Comparison of ENCODE assay signal across 11 cellular contexts in genomic region chr7:76220185-76221057, GRCh38. TPM values are rescaled to one million over a fixed set of nuclear protein-coding genes. Genes with fewer than 3 reads are reported as not detected.
A peak's percentile ranks its signal among the peaks of the same experiment; 100 is the strongest.
DNase-seq lines count a peak whose midpoint lies in the region; ATAC-seq and TF ChIP-seq lines count a peak whose summit lies in the region.
"Had no signal": no experiment of that assay in that cellular context is flagged by ENCODE, and none has a peak within 500 bp of the region (broad histone marks: within the 10 kb centered on the region; RNA-seq: fewer than 3 reads in every experiment).

No MANE protein-coding gene starts in this region.

- no peaks in the 10 kb centered on the region for H3K79me2 ChIP-seq in PC-3 (ENCODE audit: low read length)

- TF ChIP-seq CTCF in GM12874 (IDR thresholded peaks at IDR 0.05; ENCODE audit: insufficient read depth, low read depth, low read length) (peak; percentile 11; the same call in 1 of the 2 replicates), PC-3 (conservative IDR thresholded peaks at IDR 0.05; ENCODE audit: low read depth, low read length) (no peak), fibroblast of pulmonary artery (IDR thresholded peaks at IDR 0.05; ENCODE audit: low read length, missing control alignments) (peak; percentile 29), vagina (IDR thresholded peaks at IDR 0.05) (no peak), sigmoid colon (IDR thresholded peaks at IDR 0.05) (no peak)

- H3K27me3 ChIP-seq in PC-3 (ENCODE audit: low read length) (no peaks in the 10 kb centered on the region), vagina (no peaks in the 10 kb centered on the region), sigmoid colon (peaks cover 5 to 58% (median 25%) of the 10 kb centered on the region in 3 donors)
- H3K27me3 ChIP-seq: right lobe of liver had no signal

- no peak overlapping the region for H3K27ac ChIP-seq in PC-3 (ENCODE audit: low read length)
- H3K27ac ChIP-seq in vagina: no peak overlapping the region
- no peak overlapping the region for H3K27ac ChIP-seq in sigmoid colon
- H3K27ac ChIP-seq: right lobe of liver had no signal

- no peak overlapping the region for H3K27ac Mint-ChIP-seq in activated CD8-positive, alpha-beta memory T cell treated with anti-CD3 and anti-CD28 coated beads, Interleukin-2, amount 10 ng/mL, durations not matched to agents 7 days and 5 days
- H3K27ac Mint-ChIP-seq: activated CD4-positive, alpha-beta T cell treated with anti-CD3 and anti-CD28 coated beads, Interleukin-2, amount 10 ng/mL, durations not matched to agents 24 days and 14 days had no signal

- H4K20me1 ChIP-seq in PC-3 (ENCODE audit: low read length): no peaks in the 10 kb centered on the region

- H3K9ac ChIP-seq in PC-3 (ENCODE audit: low read length): no peak overlapping the region

- DNase-seq in PC-3: peak; percentile 16
- DNase-seq in fibroblast of pulmonary artery (ENCODE audit: low read depth): peak; percentile 69
- peak; percentile 41 to 94 (median 74) for DNase-seq in posterior cingulate gyrus
- no peak for DNase-seq in activated CD8-positive, alpha-beta memory T cell treated with anti-CD3 and anti-CD28 coated beads, Interleukin-2, amount 10 ng/mL, durations not matched to agents 7 days and 5 days
- DNase-seq in vagina (ENCODE audit: extremely low spot score in 2 of 2): no peak
- no peak for DNase-seq in sigmoid colon
- DNase-seq: activated CD4-positive, alpha-beta T cell treated with anti-CD3 and anti-CD28 coated beads, Interleukin-2, amount 10 ng/mL, durations not matched to agents 24 days and 14 days; Karpas-422; right lobe of liver had no signal

- no peak overlapping the region for H3K4me3 Mint-ChIP-seq in activated CD8-positive, alpha-beta memory T cell treated with anti-CD3 and anti-CD28 coated beads, Interleukin-2, amount 10 ng/mL, durations not matched to agents 7 days and 5 days
- H3K4me3 Mint-ChIP-seq: activated CD4-positive, alpha-beta T cell treated with anti-CD3 and anti-CD28 coated beads, Interleukin-2, amount 10 ng/mL, durations not matched to agents 24 days and 14 days had no signal

- TF ChIP-seq POLR2A in vagina (IDR thresholded peaks at IDR 0.05): no peak
- no peak for TF ChIP-seq POLR2A in sigmoid colon (IDR thresholded peaks at IDR 0.05)

- H3K9me2 ChIP-seq in PC-3 (replicated peaks; ENCODE audit: low read length): no peaks in the 10 kb centered on the region

- H3K36me3 ChIP-seq in PC-3 (ENCODE audit: low read depth, low read length): no peaks in the 10 kb centered on the region
- no peaks in the 10 kb centered on the region for H3K36me3 ChIP-seq in vagina
- no peaks in the 10 kb centered on the region for H3K36me3 ChIP-seq in sigmoid colon
- H3K36me3 ChIP-seq: right lobe of liver had no signal

- H3K4me1 ChIP-seq in PC-3 (ENCODE audit: insufficient read depth, low read length) (no peaks in the 10 kb centered on the region), vagina (no peaks in the 10 kb centered on the region), sigmoid colon (no peaks in the 10 kb centered on the region)
- H3K4me1 ChIP-seq: right lobe of liver had no signal

- ATAC-seq in PC-3 (peak; percentile 50), GM21423 (IDR thresholded peaks at IDR 0.05; ENCODE audit: unreplicated experiment) (no peak)
- ATAC-seq in activated CD8-positive, alpha-beta memory T cell treated with anti-CD3 and anti-CD28 coated beads, Interleukin-2, amount 10 ng/mL, durations not matched to agents 7 days and 5 days: no peak

- H2AFZ ChIP-seq in PC-3 (ENCODE audit: low read length): no peak overlapping the region

- no TSS peak for BruUV-seq in PC-3 (replicated peaks; lab: Mats Ljungman, UMichigan)

- H3K36me3 Mint-ChIP-seq in activated CD8-positive, alpha-beta memory T cell treated with anti-CD3 and anti-CD28 coated beads, Interleukin-2, amount 10 ng/mL, durations not matched to agents 7 days and 5 days: no peaks in the 10 kb centered on the region

- H3K27me3 Mint-ChIP-seq in activated CD8-positive, alpha-beta memory T cell treated with anti-CD3 and anti-CD28 coated beads, Interleukin-2, amount 10 ng/mL, durations not matched to agents 7 days and 5 days: peaks cover 49% of the 10 kb centered on the region

- no peak for TF ChIP-seq EP300 in sigmoid colon (IDR thresholded peaks at IDR 0.05)

- H3K4me3 ChIP-seq in PC-3 (ENCODE audit: low read length): no peak overlapping the region
- no peak overlapping the region for H3K4me3 ChIP-seq in fibroblast of pulmonary artery (replicated peaks; ENCODE audit: low read depth, low read length)
- H3K4me3 ChIP-seq in vagina: no peak overlapping the region
- H3K4me3 ChIP-seq in sigmoid colon: no peak overlapping the region
- H3K4me3 ChIP-seq: right lobe of liver had no signal

- H3K9me3 ChIP-seq in PC-3 (ENCODE audit: low read length): no peaks in the 10 kb centered on the region
- no peaks in the 10 kb centered on the region for H3K9me3 ChIP-seq in vagina
- no peaks in the 10 kb centered on the region for H3K9me3 ChIP-seq in sigmoid colon
- H3K9me3 ChIP-seq: right lobe of liver had no signal

- intact Hi-C loops in PC-3 (cut with micrococcal nuclease) (no loop called here), posterior cingulate gyrus (cut with DNase I) (no loop called here), vagina (cut with DNase I) (no loop called here), sigmoid colon (cut with DNase I) (no loop called here)

- POLR2A ChIA-PET in PC-3 (lab: Charles Lee; ENCODE audit: unreplicated experiment): no interaction called here

- peaks cover 6% of the 10 kb centered on the region for H3K4me1 Mint-ChIP-seq in activated CD8-positive, alpha-beta memory T cell treated with anti-CD3 and anti-CD28 coated beads, Interleukin-2, amount 10 ng/mL, durations not matched to agents 7 days and 5 days
- H3K4me1 Mint-ChIP-seq: activated CD4-positive, alpha-beta T cell treated with anti-CD3 and anti-CD28 coated beads, Interleukin-2, amount 10 ng/mL, durations not matched to agents 24 days and 14 days had no signal

- CTCF ChIA-PET in PC-3 (lab: Charles Lee): no interaction called here
- CTCF ChIA-PET in activated CD8-positive, alpha-beta memory T cell treated with anti-CD3 and anti-CD28 coated beads, Interleukin-2, amount 10 ng/mL, durations not matched to agents 7 days and 5 days (lab: Charles Lee): interaction anchor here (0.7 kb wide), 1 partner anchor 13 kb away, joined by 3 read pairs; no protein-coding TSS in a partner anchor

- H3F3A ChIP-seq in PC-3 (ENCODE audit: low read length, unreplicated experiment): no peaks in the 10 kb centered on the region

- 22 to 37% methylated on average over 16 of the region's 16 CpGs for WGBS in sigmoid colon, 2 donors

- H3K4me2 ChIP-seq in PC-3 (ENCODE audit: low read length): no peak overlapping the region

- no peaks in the 10 kb centered on the region for H3K9me3 Mint-ChIP-seq in activated CD8-positive, alpha-beta memory T cell treated with anti-CD3 and anti-CD28 coated beads, Interleukin-2, amount 10 ng/mL, durations not matched to agents 7 days and 5 days (ENCODE audit: low read depth)
- H3K9me3 Mint-ChIP-seq: activated CD4-positive, alpha-beta T cell treated with anti-CD3 and anti-CD28 coated beads, Interleukin-2, amount 10 ng/mL, durations not matched to agents 24 days and 14 days had no signal

RNA-seq across cellular contexts. Expression of gene SRRM3, which starts 18.7 kb away (rescaled TPM):
- 0.66 and 3.2 TPM in 2 replicates for total RNA-seq in PC-3 (2014; rRNA removed)
- under 1 TPM in 1 of 2 experiments, not detected in 1; 0.09 TPM for total RNA-seq in activated CD8-positive, alpha-beta memory T cell treated with anti-CD3 and anti-CD28 coated beads, Interleukin-2, amount 10 ng/mL, durations not matched to agents 7 days and 5 days
- 9.8 TPM for total RNA-seq in vagina
- 10 to 100 TPM in 1 of 4 donors, 1 to 10 TPM in 3; 1.6 to 16.1 (median 6.3) TPM for total RNA-seq in sigmoid colon
- polyA plus RNA-seq in sigmoid colon: 1 to 10 TPM; 1.4 to 2.2 (median 1.8) TPM

Comparison
In these comparisons a context has a peak if more than half of its experiments do, and no peak if none do; other contexts are left out.
1. CTCF ChIP-seq: peak in GM12874 (single experiment) and fibroblast of pulmonary artery (single experiment); none in PC-3 (single experiment), vagina (0 of 3) and sigmoid colon (0 of 4).
2. DNase-seq: peak in PC-3 (single experiment), fibroblast of pulmonary artery (single experiment) and posterior cingulate gyrus (10 of 10); none in activated CD8-positive, alpha-beta memory T cell treated with anti-CD3 and anti-CD28 coated beads, Interleukin-2, amount 10 ng/mL, durations not matched to agents 7 days and 5 days (single experiment), vagina (0 of 2) and sigmoid colon (single experiment).